Comparison of ENCODE assay signal across 10 cellular contexts in genomic region chr5:139268364-139269202, GRCh38. TPM values are rescaled to one million over a fixed set of nuclear protein-coding genes. Genes with fewer than 3 reads are reported as not detected.
DNase-seq lines count a peak whose midpoint lies in the region; ATAC-seq, FAIRE-seq and TF ChIP-seq lines count a peak whose summit lies in the region.
"Had no signal": no experiment of that assay in that cellular context is flagged by ENCODE, and none has a peak within 500 bp of the region (broad histone marks: within the 10 kb centered on the region; RNA-seq: fewer than 3 reads in every experiment).

No MANE protein-coding gene starts in this region.

- no peaks in the 10 kb centered on the region for H3K9me3 Mint-ChIP-seq in CD8-positive, alpha-beta memory T cell
- H3K9me3 Mint-ChIP-seq in T-helper 2 cell treated with Interferon-gamma antibody and Interleukin-4, amounts not matched to agents 5 μg/mL and 100 μg/mL, for 36 hours = no peaks in the 10 kb centered on the region
- H3K9me3 Mint-ChIP-seq: activated naive CD4-positive, alpha-beta T cell treated with anti-CD3 and anti-CD28 coated beads, Interleukin-2, amount 50 U/mL, for 72 hours had no signal

- peaks cover 16% of the 10 kb centered on the region for H3K4me1 ChIP-seq in CD8-positive, alpha-beta memory T cell (ENCODE audit: insufficient read depth, low read length)
- H3K4me1 ChIP-seq in HCT116 (ENCODE audit: control insufficient read depth in 1 of 2, insufficient read depth in 2 of 2, low read length in 2 of 2) (peaks cover 27 to 41% of the 10 kb centered on the region in 2 experiments), K562 (replicated peaks in 1 of 2; ENCODE audit: control insufficient read depth in 2 of 2, insufficient read depth in 2 of 2, low read length in 2 of 2) (peaks cover 9 to 41% of the 10 kb centered on the region in 2 experiments), BE2C (0 out of 2 replicates have a peak, but pooled peaks cover 6% of the 10 kb centered on the region)

- no peaks in the 10 kb centered on the region for H3K36me3 Mint-ChIP-seq in CD8-positive, alpha-beta memory T cell
- no peaks in the 10 kb centered on the region for H3K36me3 Mint-ChIP-seq in T-helper 2 cell treated with Interferon-gamma antibody and Interleukin-4, amounts not matched to agents 5 μg/mL and 100 μg/mL, for 36 hours (ENCODE audit: low read depth)
- H3K36me3 Mint-ChIP-seq: activated naive CD4-positive, alpha-beta T cell treated with anti-CD3 and anti-CD28 coated beads, Interleukin-2, amount 50 U/mL, for 72 hours had no signal

- H3K9ac ChIP-seq in HCT116 (ENCODE audit: low read length) (no peak overlapping the region), K562 (ENCODE audit: insufficient read depth in 1 of 2, low read depth in 2 of 2, low read length in 2 of 2) (peak overlapping the region in 1 of 2 experiments; percentile 48; a peak in 2 of 4 replicates)

- no peak overlapping the region for H3K4me3 ChIP-seq in CD8-positive, alpha-beta memory T cell (ENCODE audit: low read length)
- H3K4me3 ChIP-seq in HCT116 (replicated peaks in 1 of 2; ENCODE audit: low read depth in 1 of 2, low read length in 2 of 2) (no peak overlapping the region), K562 (no peak overlapping the region), BE2C (ENCODE audit: low read depth, low read length) (no peak overlapping the region)
- H3K4me3 ChIP-seq: uterus had no signal

- FAIRE-seq in K562 (lab: Jason Lieb, UNC) = peak; percentile 79

- RAD21 ChIA-PET in HCT116 (lab: Charles Lee; ENCODE audit: low non-redundant PET in 1 of 2, low total read pairs in 2 of 2, uncharacterized antibody in 2 of 2, unreplicated experiment in 2 of 2) = interaction anchor here in 1 of 2 experiments (1.0 kb wide), 1 partner anchor 74 kb away, joined by 5 read pairs; no protein-coding TSS in a partner anchor

- CTCF ChIA-PET in CD8-positive, alpha-beta memory T cell (lab: Charles Lee) = interaction anchor here (0.6 to 1.4 kb wide), 3 partner anchors 34 to 73 kb away, joined by 3 read pairs; partner anchors contain the start of gene PAIP2
- CTCF ChIA-PET in HCT116 (lab: Charles Lee) (interaction anchor here (1.2 kb wide), 1 partner anchor 693 kb away, joined by 3 read pairs; no protein-coding TSS in a partner anchor), K562 (lab: Yijun Ruan, JAX; ENCODE audit: low intra/inter-chr PET ratio) (interaction anchor here (0.7 kb wide), 1 partner anchor 547 kb away, joined by 3 read pairs; no protein-coding TSS in a partner anchor)

- peak overlapping the region; percentile 5 for H3K27ac ChIP-seq in CD8-positive, alpha-beta memory T cell (ENCODE audit: low read depth, low read length)
- H3K27ac ChIP-seq in HCT116 (ENCODE audit: low read depth, low read length) (no peak overlapping the region), K562 (ENCODE audit: extremely low read depth, low read depth, low read length) (peak overlapping the region; percentile 58)

- WGBS in K562 (ENCODE audit: insufficient coverage, low coverage, missing lambda C conversion rate) = 58% methylated on average over 5 of the region's 5 CpGs

- peaks cover 0 to 3% of the 10 kb centered on the region in 2 donors for H3K27me3 Mint-ChIP-seq in CD8-positive, alpha-beta memory T cell
- no peaks in the 10 kb centered on the region for H3K27me3 Mint-ChIP-seq in T-helper 2 cell treated with Interferon-gamma antibody and Interleukin-4, amounts not matched to agents 5 μg/mL and 100 μg/mL, for 36 hours (ENCODE audit: low read depth)

- no peaks in the 10 kb centered on the region for H3K9me2 ChIP-seq in HCT116 (ENCODE audit: insufficient read depth)

- TF ChIP-seq RAD21 in HCT116 (IDR thresholded peaks at IDR 0.05; ENCODE audit: low read depth) (no peak), K562 (CRISPR knock-in tag; conservative IDR thresholded peaks at IDR 0.05 in 1 of 2, IDR thresholded peaks at IDR 0.05 in 1 of 2) (peak; percentile 12 to 41; a peak in 2 of 4 replicates)

- H3K9me1 ChIP-seq in K562 (ENCODE audit: control insufficient read depth, insufficient read depth, low read length) = no peaks in the 10 kb centered on the region

- POLR2A ChIA-PET in CD8-positive, alpha-beta memory T cell (lab: Charles Lee) = interaction anchor here (0.6 to 0.7 kb wide), 2 partner anchors 44 to 74 kb away, joined by 4 to 6 read pairs; no protein-coding TSS in a partner anchor
- POLR2A ChIA-PET in HCT116 (lab: Charles Lee) = no interaction called here
- POLR2A ChIA-PET in K562 (lab: Yijun Ruan, JAX) = interaction anchor here (1.1 kb wide), 1 partner anchor 17 kb away, joined by 5 read pairs; no protein-coding TSS in a partner anchor

- peak overlapping the region in 6 of 8 donors; percentile 4 to 67 (median 40) for H3K27ac Mint-ChIP-seq in CD8-positive, alpha-beta memory T cell
- H3K27ac Mint-ChIP-seq in T-helper 2 cell treated with Interferon-gamma antibody and Interleukin-4, amounts not matched to agents 5 μg/mL and 100 μg/mL, for 36 hours = no peak overlapping the region
- H3K27ac Mint-ChIP-seq: activated naive CD4-positive, alpha-beta T cell treated with anti-CD3 and anti-CD28 coated beads, Interleukin-2, amount 50 U/mL, for 72 hours had no signal

- no peaks in the 10 kb centered on the region for H3K9me3 ChIP-seq in CD8-positive, alpha-beta memory T cell (ENCODE audit: low read length)
- H3K9me3 ChIP-seq in HCT116 (ENCODE audit: control insufficient read depth in 1 of 2, insufficient read depth in 1 of 2, low read depth in 1 of 2, low read length in 2 of 2) (no peaks in the 10 kb centered on the region), K562 (replicated peaks; ENCODE audit: control insufficient read depth, insufficient read depth, low read depth, low read length) (no peaks in the 10 kb centered on the region), BE2C (no peaks in the 10 kb centered on the region)
- H3K9me3 ChIP-seq: uterus had no signal

- ATAC-seq in HCT116 (peak; percentile 39), K562 (peak; percentile 65)
- ATAC-seq: activated naive CD4-positive, alpha-beta T cell treated with anti-CD3 and anti-CD28 coated beads, Interleukin-2, amount 50 U/mL, for 72 hours had no signal

- H4K20me1 ChIP-seq in HCT116 (ENCODE audit: insufficient read depth) (no peaks in the 10 kb centered on the region), K562 (replicated peaks; ENCODE audit: control insufficient read depth, insufficient read depth, low read length) (no peaks in the 10 kb centered on the region)

- H2AFZ ChIP-seq in HCT116 (ENCODE audit: low read depth, low read length, poor library complexity, severe bottlenecking) (peak overlapping the region; percentile 85), K562 (ENCODE audit: low read depth, low read length) (peak overlapping the region; percentile 96)

- no peak for DNase-seq in CD8-positive, alpha-beta memory T cell
- DNase-seq in HCT116 (ENCODE audit: low read depth, low spot score) (no peak), K562 (ENCODE audit: extremely low read depth in 1 of 4, low spot score in 3 of 4) (peak in 3 of 4 experiments; percentile 23 to 58 (median 45)), middle frontal gyrus (ENCODE audit: extremely low spot score, low spot score) (peak; percentile 10), BE2C (no peak), AG08395 (ENCODE audit: low spot score) (no peak)
- no peak for DNase-seq in T-helper 2 cell treated with Interferon-gamma antibody and Interleukin-4, amounts not matched to agents 5 μg/mL and 100 μg/mL, for 36 hours (ENCODE audit: low spot score)
- no peak for DNase-seq in stimulated activated naive CD4-positive, alpha-beta T cell treated with Interleukin-2 at 50 U/mL for 16 hours (lab: John Stamatoyannopoulos, UW)
- DNase-seq: uterus had no signal

- BruUV-seq in HCT116 (replicated peaks; lab: Mats Ljungman, UMichigan) (no TSS peak), K562 (replicated peaks; lab: Mats Ljungman, UMichigan) (no TSS peak)

- peaks cover 19 to 28% (median 27%) of the 10 kb centered on the region in 3 donors for H3K4me1 Mint-ChIP-seq in CD8-positive, alpha-beta memory T cell
- peaks cover 20% of the 10 kb centered on the region for H3K4me1 Mint-ChIP-seq in T-helper 2 cell treated with Interferon-gamma antibody and Interleukin-4, amounts not matched to agents 5 μg/mL and 100 μg/mL, for 36 hours (ENCODE audit: low read depth)

- H3K4me2 ChIP-seq in HCT116 (ENCODE audit: low read length) (no peak overlapping the region), K562 (ENCODE audit: insufficient read depth, low read length) (peak overlapping the region; percentile 67)

- in situ Hi-C loops in K562 (cut with MboI) = loop anchor here (10.0 kb wide), 1 partner anchor 684 kb away; no protein-coding TSS in a partner anchor

- TF ChIP-seq EP300 in K562 (IDR thresholded peaks at IDR 0.05; ENCODE audit: low read length) = no peak

- TF ChIP-seq POLR2A in HCT116 (IDR thresholded peaks at IDR 0.05; ENCODE audit: borderline replicate concordance, extremely low read depth, insufficient read depth, insufficient read length) (no peak), K562 (conservative IDR thresholded peaks at IDR 0.05) (no peak)

- no peaks in the 10 kb centered on the region for H3K36me3 ChIP-seq in CD8-positive, alpha-beta memory T cell (ENCODE audit: insufficient read depth, low read length)
- H3K36me3 ChIP-seq in HCT116 (ENCODE audit: control insufficient read depth in 1 of 2, insufficient read depth in 2 of 2, low read length in 2 of 2) (no peaks in the 10 kb centered on the region), K562 (ENCODE audit: control insufficient read depth, insufficient read depth, low read length) (no peaks in the 10 kb centered on the region), BE2C (no peaks in the 10 kb centered on the region)
- H3K36me3 ChIP-seq: uterus had no signal

- H3K27me3 ChIP-seq in CD8-positive, alpha-beta memory T cell (ENCODE audit: insufficient read depth, low read length, poor library complexity, severe bottlenecking) = no peaks in the 10 kb centered on the region
- H3K27me3 ChIP-seq in HCT116 (ENCODE audit: insufficient read depth, low read length) (no peaks in the 10 kb centered on the region), K562 (ENCODE audit: control insufficient read depth in 2 of 2, insufficient read depth in 2 of 2, low read length in 2 of 2) (no peaks in the 10 kb centered on the region), BE2C (no peaks in the 10 kb centered on the region)
- H3K27me3 ChIP-seq: uterus had no signal

- TF ChIP-seq CTCF in HCT116 (IDR thresholded peaks at IDR 0.05 in 2 of 3, conservative IDR thresholded peaks at IDR 0.05 in 1 of 3; ENCODE audit: borderline replicate concordance in 1 of 3, insufficient read depth in 1 of 3, low read depth in 2 of 3, low read length in 2 of 3) = peak in 2 of 3 experiments; percentile 22 to 24; a peak in 1 of 6 replicates
- peak; percentile 29 to 46 (median 35); a peak in 3 of 6 replicates for TF ChIP-seq CTCF in K562 (IDR thresholded peaks at IDR 0.05 in 2 of 3, conservative IDR thresholded peaks at IDR 0.05 in 1 of 3; ENCODE audit: insufficient read depth in 2 of 3, low read depth in 1 of 3, low read length in 3 of 3)
- TF ChIP-seq CTCF in BE2C (IDR thresholded peaks at IDR 0.05; ENCODE audit: low read depth, low read length) = no peak

- intact Hi-C loops in HCT116 (cut with micrococcal nuclease) (loop anchor here (10.0 kb wide), 3 partner anchors 334 to 814 kb away; partner anchors contain the start of gene CTNNA1), K562 (cut with micrococcal nuclease) (no loop called here)

- no peaks in the 10 kb centered on the region for H3K79me2 ChIP-seq in HCT116 (ENCODE audit: insufficient read depth, low read length)
- H3K79me2 ChIP-seq in K562 (ENCODE audit: control insufficient read depth, insufficient read depth, low read length) = peaks cover 11% of the 10 kb centered on the region; the same call in 2 of the 3 replicates

- peak overlapping the region in 2 of 7 donors; percentile 35 to 51 for H3K4me3 Mint-ChIP-seq in CD8-positive, alpha-beta memory T cell
- H3K4me3 Mint-ChIP-seq in T-helper 2 cell treated with Interferon-gamma antibody and Interleukin-4, amounts not matched to agents 5 μg/mL and 100 μg/mL, for 36 hours = no peak overlapping the region

RNA-seq across cellular contexts. Expression of gene MATR3, which starts 25.0 kb away (rescaled TPM):
- total RNA-seq in CD8-positive, alpha-beta memory T cell = 100 to 1,000 TPM; 184 to 199 TPM
- polyA plus RNA-seq in CD8-positive, alpha-beta memory T cell = 364 TPM
- total RNA-seq in HCT116 (2021; ENCODE audit: unreplicated experiment) (123 TPM), K562 (2014; rRNA removed) (112 and 234 TPM in 2 replicates), K562 (2014; rRNA removed; fragmentation: Illumina TruSeq; extraction: Trizol) (425 and 528 TPM in 2 replicates), K562 (2015; rRNA removed; fragmentation: Illumina TruSeq; extraction: Trizol) (378 and 402 TPM in 2 replicates), K562 (2021) (179 and 209 TPM in 2 replicates)
- 64.6 and 94.3 TPM in 2 replicates for polyA plus RNA-seq in HCT116 (2012)
- total RNA-seq in K562 (2011; cell fraction: chromatin; rRNA removed; ENCODE audit: low replicate concordance) = 196 and 552 TPM in 2 replicates
- 73.5 and 120 TPM in 2 replicates for total RNA-seq in K562 (2011; cell fraction: nucleolus; rRNA removed)
- total RNA-seq in K562 (2011; cell fraction: nucleoplasm; rRNA removed) = 284 and 429 TPM in 2 replicates
- polyA plus RNA-seq in K562 (2011; rRNA removed) (194 and 263 TPM in 2 replicates), K562 (2014; fragmentation: Illumina TruSeq; extraction: Trizol) (232 and 298 TPM in 2 replicates), K562 (2014; fragmentation: Nextera tagmentation; extraction: Ambion mirVana) (100 to 1,000 TPM; 150 to 299 TPM), K562 (2014; rRNA removed) (205 and 218 TPM in 2 replicates)
- 69.5 and 129 TPM in 2 replicates for polyA plus RNA-seq in K562 (2011; cell fraction: cytosol; rRNA removed)
- polyA plus RNA-seq in K562 (2011; cell fraction: nucleus; rRNA removed) = 124 and 148 TPM in 2 replicates
- polyA plus RNA-seq in K562 (2012) = 190 and 210 TPM in 2 replicates
- polyA minus RNA-seq in K562 (2011; rRNA and poly(A)+ RNA removed) = 405 and 437 TPM in 2 replicates
- 193 and 262 TPM in 2 replicates for polyA minus RNA-seq in K562 (2011; cell fraction: cytosol; rRNA and poly(A)+ RNA removed)
- 99.6 and 227 TPM in 2 replicates for polyA minus RNA-seq in K562 (2011; cell fraction: nucleus; rRNA and poly(A)+ RNA removed)
- polyA plus RNA-seq in BE2C (2012; ENCODE audit: insufficient read depth, insufficient read length, low read depth) = 178 TPM

Comparison
In these comparisons a context has a peak if more than half of its experiments do, and no peak if none do; other contexts are left out.
1. DNase-seq: peak in K562 (3 of 4) and middle frontal gyrus (single experiment); none in CD8-positive, alpha-beta memory T cell (0 of 5), HCT116 (single experiment), BE2C (single experiment), AG08395 (single experiment), T-helper 2 cell treated with Interferon-gamma antibody and Interleukin-4, amounts not matched to agents 5 μg/mL and 100 μg/mL, for 36 hours (single experiment) and stimulated activated naive CD4-positive, alpha-beta T cell treated with Interleukin-2 at 50 U/mL for 16 hours (single experiment).